Comparison of ENCODE assay signal across 8 cellular contexts in genomic region chr6:15245361-15246216, GRCh38. TPM values are rescaled to one million over a fixed set of nuclear protein-coding genes. Genes with fewer than 3 reads are reported as not detected.
DNase-seq lines count a peak whose midpoint lies in the region; ATAC-seq and TF ChIP-seq lines count a peak whose summit lies in the region.

JARID2 (plus strand) TSS chr6:15246069; CDS start chr6:15246540, 471 bp downstream.

- H3K9me3 ChIP-seq in mucosa of descending colon = no peaks in the 10 kb centered on the region

- DNase-seq in DMS153 (lab: John Stamatoyannopoulos, UW) = peak; percentile 93
- peak; percentile 82 for DNase-seq in OCI-M2 (lab: John Stamatoyannopoulos, UW; ENCODE audit: unreplicated experiment)
- DNase-seq in activated T-cell treated with anti-CD3 and anti-CD28 coated beads for 4 hours = peak; percentile 92
- peak; percentile 99 for DNase-seq in epithelial cell of esophagus (ENCODE audit: low read depth)
- peak; percentile 99 to 100 (median 99) for DNase-seq in mucosa of descending colon
- DNase-seq in stimulated activated CD8-positive, alpha-beta memory T cell treated with anti-CD3 and anti-CD28 coated beads, Interleukin-4, amount 100 ng/mL, for 1 hour (ENCODE audit: low read depth in 2 of 2, low spot score in 1 of 2) = peak; percentile 82 to 84

- no peak for TF ChIP-seq RAD21 in Ishikawa (IDR thresholded peaks at IDR 0.05; ENCODE audit: low read depth)

- H3K36me3 ChIP-seq in mucosa of descending colon (ENCODE audit: low read depth) = no peaks in the 10 kb centered on the region

- H3K4me3 ChIP-seq in epithelial cell of esophagus (ENCODE audit: low read length) (peak within 1 kb of the TSS; percentile 93), mucosa of descending colon (peak within 1 kb of the TSS; percentile 62)

- TF ChIP-seq EP300 in Ishikawa (IDR thresholded peaks at IDR 0.05; ENCODE audit: borderline replicate concordance) = no peak

- ATAC-seq in GM21576 (IDR thresholded peaks at IDR 0.05; ENCODE audit: unreplicated experiment) (peak; percentile 50), mucosa of descending colon (peak; percentile 86)

- H3K4me1 ChIP-seq in mucosa of descending colon (ENCODE audit: low read depth) = peaks cover 9% of the 10 kb centered on the region

- intact Hi-C loops in mucosa of descending colon (cut with DNase I, micrococcal nuclease) = no loop called here

- TF ChIP-seq CTCF in epithelial cell of esophagus (IDR thresholded peaks at IDR 0.05; ENCODE audit: insufficient read depth, low read depth, low read length, missing control alignments) (no peak), mucosa of descending colon (IDR thresholded peaks at IDR 0.05) (no peak)

TF ChIP-seq in Ishikawa, 13 proteins besides CTCF, POLR2A, EP300 and RAD21:
- peak; percentile 88 for TF ChIP-seq NFIC (IDR thresholded peaks at IDR 0.05)
- TF ChIP-seq TCF12 (IDR thresholded peaks at IDR 0.05; ENCODE audit: low read depth) = no peak; the same call in 1 of the 2 replicates
- TF ChIP-seq ZBTB7A (IDR thresholded peaks at IDR 0.05; ENCODE audit: low read depth) = peak; percentile 72; the same call in 1 of the 2 replicates
- peak; percentile 78 for TF ChIP-seq FOXM1 (IDR thresholded peaks at IDR 0.05; ENCODE audit: borderline replicate concordance, low read depth)
- peak; percentile 90 for TF ChIP-seq YY1 (IDR thresholded peaks at IDR 0.05; ENCODE audit: low read depth)
- TF ChIP-seq MAX (IDR thresholded peaks at IDR 0.05) = peak; percentile 28
- TF ChIP-seq TAF1 (IDR thresholded peaks at IDR 0.05; ENCODE audit: low read depth) = peak; percentile 33; the same call in 1 of the 2 replicates
- no peak for TF ChIP-seq USF1 (IDR thresholded peaks at IDR 0.05)
- TF ChIP-seq REST (IDR thresholded peaks at IDR 0.05; ENCODE audit: low read depth) = no peak
- TF ChIP-seq TEAD4 (IDR thresholded peaks at IDR 0.05) = no peak
- no peak for TF ChIP-seq EGR1 (IDR thresholded peaks at IDR 0.05)
- TF ChIP-seq CEBPB (IDR thresholded peaks at IDR 0.05) = no peak
- TF ChIP-seq CREB1 (IDR thresholded peaks at IDR 0.05; ENCODE audit: low read depth) = peak; percentile 35; the same call in 1 of the 2 replicates

RNA-seq across cellular contexts. Expression of gene JARID2, which starts in this region (rescaled TPM):
- total RNA-seq in mucosa of descending colon = 10 to 100 TPM; 10.6 to 11.8 (median 11.4) TPM

Comparison
In these comparisons a context has a peak if more than half of its experiments do, and no peak if none do; other contexts are left out.
1. Peak in every context shown above with its lines: DNase-seq, ATAC-seq and H3K4me3 ChIP-seq.